In genomic region chr14:105533811-105534498, GRCh38 we compare ENCODE assay signal across 17 cellular contexts. TPM values are rescaled to one million over a fixed set of nuclear protein-coding genes. Genes with fewer than 3 reads are reported as not detected.
DNase-seq lines count a peak whose midpoint lies in the region; ATAC-seq, FAIRE-seq and TF ChIP-seq lines count a peak whose summit lies in the region.
"Had no signal": no experiment of that assay in that cellular context is flagged by ENCODE, and none has a peak within 500 bp of the region (broad histone marks: within the 10 kb centered on the region; RNA-seq: fewer than 3 reads in every experiment).

No MANE protein-coding gene starts in this region.

- no peaks in the 10 kb centered on the region for H3K36me3 Mint-ChIP-seq in neural progenitor cell
- H3K36me3 Mint-ChIP-seq: IgD-negative memory B cell had no signal

- no peak for TF ChIP-seq CTCF in HepG2 (CRISPR knock-in tag; IDR thresholded peaks at IDR 0.05)
- no peak for TF ChIP-seq CTCF in right lobe of liver (IDR thresholded peaks at IDR 0.05)
- no peak for TF ChIP-seq CTCF in RWPE2 (IDR thresholded peaks at IDR 0.05; ENCODE audit: poor library complexity, severe bottlenecking)
- no peak for TF ChIP-seq CTCF in neural progenitor cell (IDR thresholded peaks at IDR 0.05)

- H3K4me1 ChIP-seq in HepG2 (ENCODE audit: insufficient read depth, low read length) (peaks cover 35% of the 10 kb centered on the region), right lobe of liver (no peaks in the 10 kb centered on the region), RWPE2 (ENCODE audit: insufficient read depth, poor library complexity, severe bottlenecking) (no peaks in the 10 kb centered on the region), neural progenitor cell (no peaks in the 10 kb centered on the region)

- H4K20me1 ChIP-seq in HepG2 (ENCODE audit: insufficient read depth, low read length), result peaks cover 5% of the 10 kb centered on the region; the same call in 1 of the 2 replicates
- H4K20me1 ChIP-seq in neural progenitor cell (ENCODE audit: low read depth), result no peaks in the 10 kb centered on the region

- H3F3A ChIP-seq in neural progenitor cell (ENCODE audit: low read depth), result no peaks in the 10 kb centered on the region

- H2AFZ ChIP-seq in HepG2 (ENCODE audit: low read length), result no peak overlapping the region
- no peak overlapping the region for H2AFZ ChIP-seq in neural progenitor cell (replicated peaks)
- H2AFZ ChIP-seq: GM23338 had no signal

- in situ Hi-C loops in HepG2 (cut with HindIII; ENCODE audit: extremely low pct_ligation_motif_present, low pct_unique_long_range_greater_than_20kb), result loop anchor here (5.0 kb wide), 1 partner anchor 157 kb away; no protein-coding TSS in a partner anchor

- 0 out of 5 replicates have a peak, but pooled peaks cover 0 to 4% of the 10 kb centered on the region in 2 experiments for H3K36me3 ChIP-seq in HepG2 (replicated peaks in 1 of 2; ENCODE audit: control insufficient read depth in 1 of 2, insufficient read depth in 2 of 2, low read length in 2 of 2)
- H3K36me3 ChIP-seq in right lobe of liver, result no peaks in the 10 kb centered on the region
- H3K36me3 ChIP-seq in RWPE2 (ENCODE audit: low read depth), result no peaks in the 10 kb centered on the region
- no peaks in the 10 kb centered on the region for H3K36me3 ChIP-seq in neural progenitor cell

- no TSS peak for BruUV-seq in HepG2 (replicated peaks; lab: Mats Ljungman, UMichigan)

- H3K9ac ChIP-seq in HepG2 (ENCODE audit: insufficient read depth, low read depth, low read length) (no peak overlapping the region), neural progenitor cell (no peak overlapping the region)

- H3K9me3 Mint-ChIP-seq in neural progenitor cell, result no peaks in the 10 kb centered on the region
- H3K9me3 Mint-ChIP-seq: CD4-positive, alpha-beta T cell; IgD-negative memory B cell had no signal

- TF ChIP-seq POLR2A in HepG2 (IDR thresholded peaks at IDR 0.05; ENCODE audit: insufficient read depth in 1 of 2, low read depth in 2 of 2, low read length in 2 of 2), result no peak
- TF ChIP-seq POLR2A in right lobe of liver (IDR thresholded peaks at IDR 0.05), result no peak

- H3K79me2 ChIP-seq in HepG2 (ENCODE audit: insufficient read depth, low read length) (no peaks in the 10 kb centered on the region), neural progenitor cell (ENCODE audit: low read depth) (no peaks in the 10 kb centered on the region)

- H3K4me1 Mint-ChIP-seq in neural progenitor cell, result peaks cover 4% of the 10 kb centered on the region
- H3K4me1 Mint-ChIP-seq: GM23338 had no signal

- no peak for DNase-seq in HepG2 (ENCODE audit: low spot score)
- no peak for DNase-seq in right lobe of liver
- peak; percentile 57 for DNase-seq in RWPE2 (ENCODE audit: low spot score)
- no peak for DNase-seq in neural progenitor cell (ENCODE audit: low spot score)
- no peak for DNase-seq in NCI-H2107 (lab: John Stamatoyannopoulos, UW)
- DNase-seq in COLO829 (ENCODE audit: low spot score), result no peak
- DNase-seq: C1 segment of cervical spinal cord; CD4-positive, alpha-beta T cell; DMS153; DMS79 treated with DMSO at 0.1 percent for 48 hours; EL had no signal

- H3K4me3 Mint-ChIP-seq in neural progenitor cell, result peak overlapping the region; percentile 52
- H3K4me3 Mint-ChIP-seq: CD4-positive, alpha-beta T cell; GM23338 had no signal

- CTCF ChIA-PET in HepG2 (lab: Yijun Ruan, JAX; ENCODE audit: low intra/inter-chr PET ratio, low total read pairs), result interaction anchor here (1.1 kb wide), 1 partner anchor 163 kb away, joined by 3 read pairs; no protein-coding TSS in a partner anchor

- H3K27ac Mint-ChIP-seq in neural progenitor cell, result peak overlapping the region; percentile 34
- H3K27ac Mint-ChIP-seq: CD4-positive, alpha-beta T cell; GM23338 had no signal

- H3K27me3 ChIP-seq in HepG2 (ENCODE audit: control insufficient read depth in 1 of 2, insufficient read depth in 2 of 2, low read length in 2 of 2) (peaks cover 14 to 67% of the 10 kb centered on the region in 2 experiments), right lobe of liver (no peaks in the 10 kb centered on the region), RWPE2 (ENCODE audit: insufficient read depth, poor library complexity, severe bottlenecking) (peaks cover 20% of the 10 kb centered on the region), neural progenitor cell (peaks cover 30% of the 10 kb centered on the region)

- POLR2A ChIA-PET in HepG2 (lab: Yijun Ruan, JAX), result interaction anchor here (1.5 kb wide), 1 partner anchor 37 kb away, joined by 5 read pairs; no protein-coding TSS in a partner anchor

- intact Hi-C loops in HepG2 (cut with micrococcal nuclease; ENCODE audit: unreplicated experiment) (loop anchor here (5.0 kb wide), 1 partner anchor 162 kb away; no protein-coding TSS in a partner anchor), right lobe of liver (cut with DNase I) (loop anchor here in 1 of 2 donors (5.0 kb wide), 1 partner anchor 167 kb away; no protein-coding TSS in a partner anchor)

- H3K4me3 ChIP-seq in HepG2 (replicated peaks in 1 of 3; ENCODE audit: insufficient read depth in 1 of 3, low read depth in 2 of 3, low read length in 3 of 3), result no peak overlapping the region
- no peak overlapping the region for H3K4me3 ChIP-seq in right lobe of liver
- H3K4me3 ChIP-seq in RWPE2 (ENCODE audit: severe bottlenecking), result no peak overlapping the region
- H3K4me3 ChIP-seq in neural progenitor cell, result no peak overlapping the region
- H3K4me3 ChIP-seq: GM23338 had no signal

- peaks cover 23% of the 10 kb centered on the region for H3K27me3 Mint-ChIP-seq in neural progenitor cell (ENCODE audit: insufficient read depth, low read depth)
- H3K27me3 Mint-ChIP-seq: CD4-positive, alpha-beta T cell had no signal

- ATAC-seq in HepG2 (no peak), right lobe of liver (no peak), RWPE2 (ENCODE audit: low read depth) (no peak), GM18517 (IDR thresholded peaks at IDR 0.05; ENCODE audit: unreplicated experiment) (no peak)
- ATAC-seq: GM23338 had no signal

- WGBS in HepG2 (ENCODE audit: low lambda C conversion rate), result 33% methylated on average over 21 of the region's 21 CpGs
- 54% methylated on average over 21 of the region's 21 CpGs for WGBS in right lobe of liver (ENCODE audit: insufficient coverage, low coverage, low lambda C conversion rate, missing lambda C conversion rate)

- H3K4me2 ChIP-seq in HepG2 (ENCODE audit: low read depth, low read length) (no peak overlapping the region), neural progenitor cell (no peak overlapping the region)
- H3K4me2 ChIP-seq: GM23338 had no signal

- no peaks in the 10 kb centered on the region for H3K9me3 ChIP-seq in HepG2 (ENCODE audit: low read length)
- no peaks in the 10 kb centered on the region for H3K9me3 ChIP-seq in right lobe of liver
- H3K9me3 ChIP-seq in RWPE2 (ENCODE audit: severe bottlenecking), result no peaks in the 10 kb centered on the region
- H3K9me3 ChIP-seq in neural progenitor cell (ENCODE audit: low read depth), result no peaks in the 10 kb centered on the region

- TF ChIP-seq EP300 in HepG2 (IDR thresholded peaks at IDR 0.05; ENCODE audit: low read depth in 2 of 2, low read length in 2 of 2) (no peak), HepG2 (CRISPR knock-in tag; IDR thresholded peaks at IDR 0.05; ENCODE audit: borderline replicate concordance) (no peak)

- no peak for TF ChIP-seq RAD21 in HepG2 (CRISPR knock-in tag; IDR thresholded peaks at IDR 0.05)

- no peak overlapping the region for H3K27ac ChIP-seq in HepG2 (ENCODE audit: extremely low read length, insufficient read depth, low read length)
- H3K27ac ChIP-seq in right lobe of liver, result no peak overlapping the region
- H3K27ac ChIP-seq in RWPE2 (ENCODE audit: poor library complexity, severe bottlenecking), result no peak overlapping the region
- H3K27ac ChIP-seq in neural progenitor cell, result no peak overlapping the region

- FAIRE-seq in HepG2 (lab: Jason Lieb, UNC), result no peak
- FAIRE-seq: D721Med, G401.6, GM12891 had no signal

RNA-seq across cellular contexts. Expression of gene TMEM121, which starts 7.6 kb away (rescaled TPM):
- total RNA-seq in HepG2 (2016; rRNA removed; fragmentation: Illumina TruSeq; extraction: Trizol) (10.8 and 19.0 TPM in 2 replicates), right lobe of liver (1 to 10 TPM in 5 of 6 experiments, under 1 TPM in 1; 0.74 to 3.2 (median 2.2) TPM), neural progenitor cell (ENCODE audit: low replicate concordance) (0.90 and 3.6 TPM in 2 replicates)
- total RNA-seq in HepG2 (2016; cell fraction: cytosol; rRNA removed; fragmentation: Illumina TruSeq; extraction: Trizol; ENCODE audit: low read depth), result 11.9 and 15.2 TPM in 2 replicates
- total RNA-seq in HepG2 (2016; cell fraction: insoluble cytoplasmic fraction; rRNA removed; fragmentation: Illumina TruSeq; extraction: Trizol), result 12.1 and 17.9 TPM in 2 replicates
- total RNA-seq in HepG2 (2016; cell fraction: membrane; rRNA removed; fragmentation: Illumina TruSeq; extraction: Trizol), result 21.1 and 26.4 TPM in 2 replicates
- total RNA-seq in HepG2 (2016; cell fraction: nucleus; rRNA removed; fragmentation: Illumina TruSeq; extraction: Trizol), result 8.8 and 9.1 TPM in 2 replicates
- polyA plus RNA-seq in HepG2 (2011; rRNA removed), result 6.6 and 10.9 TPM in 2 replicates
- 11.8 and 25.5 TPM in 2 replicates for polyA plus RNA-seq in HepG2 (2011; cell fraction: cytosol; rRNA removed)
- 16.5 and 16.6 TPM in 2 replicates for polyA plus RNA-seq in HepG2 (2011; cell fraction: nucleus; rRNA removed)
- 4.0 and 4.3 TPM in 2 replicates for polyA plus RNA-seq in HepG2 (2012)
- 8.8 and 9.5 TPM in 2 replicates for polyA plus RNA-seq in HepG2 (2016; cell fraction: cytosol; fragmentation: Illumina TruSeq; extraction: Trizol; ENCODE audit: low read depth)
- 8.7 and 9.4 TPM in 2 replicates for polyA plus RNA-seq in HepG2 (2016; cell fraction: insoluble cytoplasmic fraction; fragmentation: Illumina TruSeq; extraction: Trizol; ENCODE audit: low read depth)
- polyA plus RNA-seq in HepG2 (2016; cell fraction: membrane; fragmentation: Illumina TruSeq; extraction: Trizol; ENCODE audit: low read depth), result 13.5 TPM in 2 replicates
- polyA plus RNA-seq in HepG2 (2016; cell fraction: nucleus; fragmentation: Illumina TruSeq; extraction: Trizol; ENCODE audit: insufficient read depth, low read depth), result 12.3 and 13.5 TPM in 2 replicates
- 0.82 and 39.5 TPM in 2 replicates for polyA minus RNA-seq in HepG2 (2011; rRNA and poly(A)+ RNA removed; ENCODE audit: low replicate concordance)
- 12.8 and 13.8 TPM in 2 replicates for polyA minus RNA-seq in HepG2 (2011; cell fraction: cytosol; rRNA and poly(A)+ RNA removed)
- 4.1 and 4.5 TPM in 2 replicates for polyA minus RNA-seq in HepG2 (2011; cell fraction: nucleus; rRNA and poly(A)+ RNA removed)

RNA-seq across cellular contexts. Expression of gene TEDC1, which starts 42.9 kb away (rescaled TPM):
- 20.7 and 27.4 TPM in 2 replicates for total RNA-seq in HepG2 (2016; rRNA removed; fragmentation: Illumina TruSeq; extraction: Trizol)
- 9.2 and 10.3 TPM in 2 replicates for total RNA-seq in HepG2 (2016; cell fraction: cytosol; rRNA removed; fragmentation: Illumina TruSeq; extraction: Trizol; ENCODE audit: low read depth)
- 21.2 and 28.4 TPM in 2 replicates for total RNA-seq in HepG2 (2016; cell fraction: insoluble cytoplasmic fraction; rRNA removed; fragmentation: Illumina TruSeq; extraction: Trizol)
- 12.9 and 13.8 TPM in 2 replicates for total RNA-seq in HepG2 (2016; cell fraction: membrane; rRNA removed; fragmentation: Illumina TruSeq; extraction: Trizol)
- total RNA-seq in HepG2 (2016; cell fraction: nucleus; rRNA removed; fragmentation: Illumina TruSeq; extraction: Trizol), result 15.9 and 16.8 TPM in 2 replicates
- polyA plus RNA-seq in HepG2 (2011; rRNA removed), result 5.7 and 7.3 TPM in 2 replicates
- 4.1 and 10.9 TPM in 2 replicates for polyA plus RNA-seq in HepG2 (2011; cell fraction: cytosol; rRNA removed)
- 20.8 and 27.4 TPM in 2 replicates for polyA plus RNA-seq in HepG2 (2011; cell fraction: nucleus; rRNA removed)
- polyA plus RNA-seq in HepG2 (2012), result 4.5 and 5.0 TPM in 2 replicates
- 5.8 and 6.5 TPM in 2 replicates for polyA plus RNA-seq in HepG2 (2016; cell fraction: cytosol; fragmentation: Illumina TruSeq; extraction: Trizol; ENCODE audit: low read depth)
- polyA plus RNA-seq in HepG2 (2016; cell fraction: insoluble cytoplasmic fraction; fragmentation: Illumina TruSeq; extraction: Trizol; ENCODE audit: low read depth), result 20.9 and 21.6 TPM in 2 replicates
- polyA plus RNA-seq in HepG2 (2016; cell fraction: membrane; fragmentation: Illumina TruSeq; extraction: Trizol; ENCODE audit: low read depth), result 9.6 and 10.0 TPM in 2 replicates
- 36.1 and 37.5 TPM in 2 replicates for polyA plus RNA-seq in HepG2 (2016; cell fraction: nucleus; fragmentation: Illumina TruSeq; extraction: Trizol; ENCODE audit: insufficient read depth, low read depth)
- 12.1 and 23.1 TPM in 2 replicates for polyA minus RNA-seq in HepG2 (2011; rRNA and poly(A)+ RNA removed; ENCODE audit: low replicate concordance)
- 2.8 and 5.5 TPM in 2 replicates for polyA minus RNA-seq in HepG2 (2011; cell fraction: cytosol; rRNA and poly(A)+ RNA removed)
- 7.3 and 9.0 TPM in 2 replicates for polyA minus RNA-seq in HepG2 (2011; cell fraction: nucleus; rRNA and poly(A)+ RNA removed)
- 1 to 10 TPM; 2.2 to 8.1 (median 3.9) TPM for total RNA-seq in right lobe of liver
- 3.6 and 25.0 TPM in 2 replicates for total RNA-seq in neural progenitor cell (ENCODE audit: low replicate concordance)

RNA-seq across cellular contexts. Expression of gene CRIP1, which starts 47.3 kb away (rescaled TPM):
- 53.9 and 59.7 TPM in 2 replicates for total RNA-seq in HepG2 (2016; rRNA removed; fragmentation: Illumina TruSeq; extraction: Trizol)
- 18.2 and 27.4 TPM in 2 replicates for total RNA-seq in HepG2 (2016; cell fraction: cytosol; rRNA removed; fragmentation: Illumina TruSeq; extraction: Trizol; ENCODE audit: low read depth)
- total RNA-seq in HepG2 (2016; cell fraction: insoluble cytoplasmic fraction; rRNA removed; fragmentation: Illumina TruSeq; extraction: Trizol), result 53.1 and 55.2 TPM in 2 replicates
- total RNA-seq in HepG2 (2016; cell fraction: membrane; rRNA removed; fragmentation: Illumina TruSeq; extraction: Trizol), result 23.1 and 27.8 TPM in 2 replicates
- 25.3 and 26.5 TPM in 2 replicates for total RNA-seq in HepG2 (2016; cell fraction: nucleus; rRNA removed; fragmentation: Illumina TruSeq; extraction: Trizol)
- 59.5 and 62.2 TPM in 2 replicates for polyA plus RNA-seq in HepG2 (2011; rRNA removed)
- polyA plus RNA-seq in HepG2 (2011; cell fraction: cytosol; rRNA removed), result 27.8 and 82.6 TPM in 2 replicates
- 47.3 and 55.5 TPM in 2 replicates for polyA plus RNA-seq in HepG2 (2011; cell fraction: nucleus; rRNA removed)
- polyA plus RNA-seq in HepG2 (2012), result 46.4 and 49.2 TPM in 2 replicates
- polyA plus RNA-seq in HepG2 (2016; cell fraction: cytosol; fragmentation: Illumina TruSeq; extraction: Trizol; ENCODE audit: low read depth), result 85.4 and 115 TPM in 2 replicates
- 142 and 159 TPM in 2 replicates for polyA plus RNA-seq in HepG2 (2016; cell fraction: insoluble cytoplasmic fraction; fragmentation: Illumina TruSeq; extraction: Trizol; ENCODE audit: low read depth)
- polyA plus RNA-seq in HepG2 (2016; cell fraction: membrane; fragmentation: Illumina TruSeq; extraction: Trizol; ENCODE audit: low read depth), result 67.3 and 82.2 TPM in 2 replicates
- polyA plus RNA-seq in HepG2 (2016; cell fraction: nucleus; fragmentation: Illumina TruSeq; extraction: Trizol; ENCODE audit: insufficient read depth, low read depth), result 136 and 137 TPM in 2 replicates
- polyA minus RNA-seq in HepG2 (2011; rRNA and poly(A)+ RNA removed; ENCODE audit: low replicate concordance), result 24.8 and 136 TPM in 2 replicates
- 20.6 and 28.4 TPM in 2 replicates for polyA minus RNA-seq in HepG2 (2011; cell fraction: cytosol; rRNA and poly(A)+ RNA removed)
- polyA minus RNA-seq in HepG2 (2011; cell fraction: nucleus; rRNA and poly(A)+ RNA removed), result 4.7 and 11.8 TPM in 2 replicates
- total RNA-seq in right lobe of liver, result 1 to 10 TPM in 5 of 6 experiments, under 1 TPM in 1; 0.79 to 5.4 (median 2.7) TPM
- total RNA-seq in neural progenitor cell (ENCODE audit: low replicate concordance), result 2.6 TPM in 1 of 2 replicates, not detected in the other

RNA-seq across cellular contexts. Expression of gene CRIP2, which starts 59.3 kb away (rescaled TPM):
- total RNA-seq in HepG2 (2016; rRNA removed; fragmentation: Illumina TruSeq; extraction: Trizol) (32.1 and 37.9 TPM in 2 replicates), right lobe of liver (10 to 100 TPM; 11.2 to 50.0 (median 27.5) TPM), neural progenitor cell (ENCODE audit: low replicate concordance) (0.30 and 3.5 TPM in 2 replicates)
- total RNA-seq in HepG2 (2016; cell fraction: cytosol; rRNA removed; fragmentation: Illumina TruSeq; extraction: Trizol; ENCODE audit: low read depth), result 22.2 and 30.3 TPM in 2 replicates
- total RNA-seq in HepG2 (2016; cell fraction: insoluble cytoplasmic fraction; rRNA removed; fragmentation: Illumina TruSeq; extraction: Trizol), result 29.1 and 37.9 TPM in 2 replicates
- 30.8 and 36.2 TPM in 2 replicates for total RNA-seq in HepG2 (2016; cell fraction: membrane; rRNA removed; fragmentation: Illumina TruSeq; extraction: Trizol)
- 14.7 and 15.4 TPM in 2 replicates for total RNA-seq in HepG2 (2016; cell fraction: nucleus; rRNA removed; fragmentation: Illumina TruSeq; extraction: Trizol)
- polyA plus RNA-seq in HepG2 (2011; rRNA removed), result 18.0 and 31.6 TPM in 2 replicates
- 18.1 and 57.4 TPM in 2 replicates for polyA plus RNA-seq in HepG2 (2011; cell fraction: cytosol; rRNA removed)
- polyA plus RNA-seq in HepG2 (2011; cell fraction: nucleus; rRNA removed), result 37.9 and 74.0 TPM in 2 replicates
- 3.6 and 7.4 TPM in 2 replicates for polyA plus RNA-seq in HepG2 (2012)
- polyA plus RNA-seq in HepG2 (2016; cell fraction: cytosol; fragmentation: Illumina TruSeq; extraction: Trizol; ENCODE audit: low read depth), result 34.0 and 41.4 TPM in 2 replicates
- polyA plus RNA-seq in HepG2 (2016; cell fraction: insoluble cytoplasmic fraction; fragmentation: Illumina TruSeq; extraction: Trizol; ENCODE audit: low read depth), result 44.2 and 51.5 TPM in 2 replicates
- 41.2 and 43.7 TPM in 2 replicates for polyA plus RNA-seq in HepG2 (2016; cell fraction: membrane; fragmentation: Illumina TruSeq; extraction: Trizol; ENCODE audit: low read depth)
- polyA plus RNA-seq in HepG2 (2016; cell fraction: nucleus; fragmentation: Illumina TruSeq; extraction: Trizol; ENCODE audit: insufficient read depth, low read depth), result 39.7 and 41.0 TPM in 2 replicates
- 21.4 and 23.6 TPM in 2 replicates for polyA minus RNA-seq in HepG2 (2011; rRNA and poly(A)+ RNA removed; ENCODE audit: low replicate concordance)
- polyA minus RNA-seq in HepG2 (2011; cell fraction: cytosol; rRNA and poly(A)+ RNA removed), result 8.4 and 15.7 TPM in 2 replicates
- polyA minus RNA-seq in HepG2 (2011; cell fraction: nucleus; rRNA and poly(A)+ RNA removed), result 2.2 and 7.5 TPM in 2 replicates
